5 cellular contexts compared by ENCODE assay signal in the genomic region with DNA sequence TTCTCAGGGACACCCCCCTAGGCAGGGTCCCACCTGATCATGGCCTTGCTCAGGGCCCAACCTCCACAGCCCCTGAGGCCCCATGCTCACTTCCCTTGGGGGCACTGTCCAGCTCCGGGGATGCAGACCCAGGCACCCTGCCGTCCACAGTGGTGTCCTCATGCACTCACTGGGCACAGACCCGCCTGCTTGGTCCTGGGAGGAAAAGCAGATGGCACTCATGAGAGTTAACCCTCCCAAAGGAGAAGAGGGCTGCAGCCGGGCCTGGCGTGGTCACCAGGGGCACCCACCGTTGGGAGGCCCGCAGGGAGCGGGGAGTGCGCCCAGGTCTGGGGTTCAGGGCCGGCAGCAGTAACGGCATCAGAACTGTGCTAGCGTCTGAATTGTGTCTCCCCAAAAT.
"Had no signal": no experiment of that assay in that cellular context is flagged by ENCODE, and none has a peak within 500 bp of the region (broad histone marks: within the 10 kb centered on the region; RNA-seq: fewer than 3 reads in every experiment).

No MANE protein-coding gene starts in this region.

- H3K4me2 ChIP-seq: GM23338 had no signal

- DNase-seq: H9, HCEC 1CT, IMR-90 had no signal

- H2AFZ ChIP-seq: GM23338 had no signal

- H3K4me3 ChIP-seq: GM23338, K562 had no signal
